Comparison of ENCODE assay signal across 18 cellular contexts in genomic region chr7:29445736-29446135, GRCh38.
"Had no signal": no experiment of that assay in that cellular context is flagged by ENCODE, and none has a peak within 500 bp of the region (broad histone marks: within the 10 kb centered on the region; RNA-seq: fewer than 3 reads in every experiment).

No MANE protein-coding gene starts in this region.

- H3K9me3 ChIP-seq: pancreas, suprapubic skin, thyroid gland had no signal

- DNase-seq: effector CD4-positive, alpha-beta T cell; endodermal cell; erythroblast; foreskin keratinocyte; kidney; left cardiac atrium; left ventricle myocardium superior; mesenchymal stem cell; naive B cell; occipital lobe; pancreas; right cardiac atrium; small intestine; stimulated activated CD4-positive, alpha-beta T cell treated with anti-CD3 and anti-CD28 coated beads, Interleukin-2, amount 100 ng/mL, for 48 hours; stimulated activated naive CD4-positive, alpha-beta T cell treated with Interleukin-2 at 50 U/mL for 16 hours; thyroid gland had no signal

- H3K4me3 ChIP-seq: lung, pancreas, suprapubic skin, thyroid gland had no signal

- H3K4me1 ChIP-seq: suprapubic skin, thyroid gland had no signal

- H3K27ac ChIP-seq: foreskin keratinocyte, pancreas, suprapubic skin, thyroid gland had no signal

- H3K36me3 ChIP-seq: pancreas, suprapubic skin, thyroid gland had no signal

- H3K27me3 ChIP-seq: foreskin keratinocyte, pancreas, suprapubic skin, thyroid gland had no signal
